ENCODE assay signal across 1 cellular context in the genomic region with DNA sequence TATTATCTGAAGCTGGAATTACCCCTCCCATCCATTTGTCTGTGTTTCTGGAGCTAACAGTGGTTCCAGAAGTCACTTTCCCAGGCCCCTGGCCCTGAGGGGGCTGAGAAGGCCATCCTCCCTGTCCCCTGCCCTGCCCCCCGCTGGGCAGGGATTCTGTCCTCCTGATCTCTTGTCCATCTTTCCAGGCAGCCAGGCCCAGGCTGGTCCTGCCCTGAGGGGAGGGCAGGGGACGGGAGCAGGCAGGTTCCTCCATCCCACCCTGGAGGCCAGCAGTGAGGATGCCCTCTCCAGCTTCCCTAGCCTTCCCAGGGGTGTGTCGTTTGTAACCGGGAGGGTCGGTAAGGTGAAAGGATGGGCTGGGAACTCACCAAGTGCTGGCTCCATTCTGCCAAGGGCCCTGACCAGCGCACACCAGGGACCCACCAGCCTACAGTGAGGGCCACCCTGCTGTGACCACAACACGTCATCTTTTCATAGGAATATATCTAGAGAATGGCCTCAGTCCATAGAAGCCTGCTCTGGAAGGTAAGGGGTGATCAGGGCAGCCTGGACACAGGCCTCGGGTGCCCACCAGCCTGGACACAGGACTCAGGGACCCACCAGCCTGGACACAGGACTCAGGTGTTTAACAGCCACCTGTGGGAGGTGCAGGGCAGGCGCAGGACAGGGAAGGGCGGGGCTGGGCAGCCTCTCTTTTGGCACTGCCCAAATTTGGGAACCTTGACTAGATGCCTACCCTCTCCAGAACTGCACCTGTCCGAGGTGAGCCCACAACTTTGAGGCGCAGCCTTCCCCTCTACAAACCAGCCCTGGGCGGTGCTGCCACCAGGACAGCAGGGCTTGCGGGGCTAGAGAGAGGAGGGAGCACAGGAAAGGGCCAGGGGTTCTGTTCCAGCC.
TF ChIP-seq lines count a peak whose summit lies in the region.

No MANE protein-coding gene starts in this region.

TF ChIP-seq in IMR-90, 13 proteins besides CTCF, POLR2A, EP300 and RAD21:
- TF ChIP-seq ELK1 (IDR thresholded peaks at IDR 0.05; ENCODE audit: borderline replicate concordance, low read depth, low read length) = no peak
- TF ChIP-seq NFE2L2 (IDR thresholded peaks at IDR 0.05; ENCODE audit: low read depth, low read length) = no peak
- no peak for TF ChIP-seq MAZ (IDR thresholded peaks at IDR 0.05; ENCODE audit: borderline replicate concordance, low read depth, low read length)
- no peak for TF ChIP-seq RFX5 (IDR thresholded peaks at IDR 0.05; ENCODE audit: low read depth, low read length)
- TF ChIP-seq FOS (IDR thresholded peaks at IDR 0.05; ENCODE audit: low read depth, low read length) = no peak
